ENCODE assay signal across 10 cellular contexts in the genomic region with DNA sequence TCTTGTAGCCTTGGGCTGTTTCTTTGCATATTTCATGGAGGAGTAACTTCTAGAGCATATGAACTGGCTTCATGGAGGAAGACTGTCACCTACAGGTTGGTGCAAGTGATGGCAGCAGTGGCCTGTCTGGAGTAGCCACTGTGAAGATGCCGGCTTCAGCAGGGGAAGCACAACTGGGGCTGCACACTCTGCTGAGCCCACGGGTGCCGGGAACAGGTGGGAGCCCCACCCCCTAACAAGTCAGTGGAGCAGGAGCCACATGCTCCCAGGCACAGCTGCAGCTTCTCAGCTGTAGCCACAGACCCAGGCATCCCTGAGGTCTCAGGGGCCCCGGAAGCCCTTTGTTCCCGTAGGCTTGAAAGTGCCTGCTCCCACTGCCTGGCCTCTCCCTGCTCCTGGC. TPM values are rescaled to one million over a fixed set of nuclear protein-coding genes. Genes with fewer than 3 reads are reported as not detected.
DNase-seq lines count a peak whose midpoint lies in the region; ATAC-seq and TF ChIP-seq lines count a peak whose summit lies in the region.
"Had no signal": no experiment of that assay in that cellular context is flagged by ENCODE, and none has a peak within 500 bp of the region (broad histone marks: within the 10 kb centered on the region; RNA-seq: fewer than 3 reads in every experiment).

No MANE protein-coding gene starts in this region.

- no peak overlapping the region for H3K4me3 Mint-ChIP-seq in WTC11

- no peaks in the 10 kb centered on the region for H3K27me3 Mint-ChIP-seq in WTC11 (ENCODE audit: low read depth)

- TF ChIP-seq CTCF in HFF-Myc (IDR thresholded peaks at IDR 0.05; ENCODE audit: low read depth, low read length, missing control alignments), result peak; percentile 43
- no peak for TF ChIP-seq CTCF in WTC11 (IDR thresholded peaks at IDR 0.05)
- peak; percentile 15 for TF ChIP-seq CTCF in kidney epithelial cell (IDR thresholded peaks at IDR 0.05; ENCODE audit: insufficient read depth, low read length, poor library complexity, severe bottlenecking)

- H3K36me3 Mint-ChIP-seq in WTC11, result no peaks in the 10 kb centered on the region

- no peak overlapping the region for H3K27ac Mint-ChIP-seq in WTC11

- peak; percentile 79 for ATAC-seq in WTC11
- no peak for ATAC-seq in GM18519 (IDR thresholded peaks at IDR 0.05; ENCODE audit: low FRiP score, unreplicated experiment)

- no peaks in the 10 kb centered on the region for H3K27me3 ChIP-seq in kidney epithelial cell (ENCODE audit: control insufficient read depth, insufficient read depth, low read length)
- H3K27me3 ChIP-seq: neutrophil had no signal

- CTCF ChIA-PET in WTC11 (lab: Charles Lee), result interaction anchor here (1.6 kb wide), 1 partner anchor 238 kb away, joined by 3 read pairs; no protein-coding TSS in a partner anchor

- DNase-seq in COLO668 (lab: John Stamatoyannopoulos, UW; ENCODE audit: unreplicated experiment) (peak; percentile 45), HFF-Myc (ENCODE audit: extremely low read depth, low read depth) (no peak), WTC11 (ENCODE audit: low spot score) (peak; percentile 30), kidney epithelial cell (ENCODE audit: low read depth) (no peak), foreskin melanocyte (no peak), NCI-H146 treated with DMSO at 0.1 percent for 48 hours (lab: John Stamatoyannopoulos, UW; ENCODE audit: unreplicated experiment) (no peak)
- no peak for DNase-seq in activated naive CD4-positive, alpha-beta T cell treated with Interleukin-2 at 50 U/mL for 16 hours
- DNase-seq: effector CD4-positive, alpha-beta T cell had no signal

- no peaks in the 10 kb centered on the region for H3K36me3 ChIP-seq in kidney epithelial cell (ENCODE audit: control insufficient read depth, insufficient read depth, low read length)
- H3K36me3 ChIP-seq: neutrophil had no signal

- H3K4me3 ChIP-seq in HFF-Myc (replicated peaks; ENCODE audit: low read depth, low read length), result no peak overlapping the region
- H3K4me3 ChIP-seq in kidney epithelial cell (ENCODE audit: low read depth, low read length), result no peak overlapping the region

- POLR2A ChIA-PET in WTC11 (lab: Charles Lee), result no interaction called here

- H3K4me1 Mint-ChIP-seq in WTC11, result no peaks in the 10 kb centered on the region

- no peaks in the 10 kb centered on the region; the same call in 1 of the 2 replicates for H3K9me3 Mint-ChIP-seq in WTC11

TF ChIP-seq in WTC11, 78 proteins besides CTCF, POLR2A, EP300 and RAD21:
- no peak for TF ChIP-seq CBFB (CRISPR knock-in tag; IDR thresholded peaks at IDR 0.05; ENCODE audit: low read depth)
- TF ChIP-seq, protein P1, sequence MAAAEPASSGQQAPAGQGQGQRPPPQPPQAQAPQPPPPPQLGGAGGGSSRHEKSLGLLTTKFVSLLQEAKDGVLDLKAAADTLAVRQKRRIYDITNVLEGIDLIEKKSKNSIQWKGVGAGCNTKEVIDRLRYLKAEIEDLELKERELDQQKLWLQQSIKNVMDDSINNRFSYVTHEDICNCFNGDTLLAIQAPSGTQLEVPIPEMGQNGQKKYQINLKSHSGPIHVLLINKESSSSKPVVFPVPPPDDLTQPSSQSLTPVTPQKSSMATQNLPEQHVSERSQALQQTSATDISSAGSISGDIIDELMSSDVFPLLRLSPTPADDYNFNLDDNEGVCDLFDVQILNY (CRISPR knock-in tag; IDR thresholded peaks at IDR 0.05), result no peak
- no peak for TF ChIP-seq ETV6 (CRISPR knock-in tag; IDR thresholded peaks at IDR 0.05)
- TF ChIP-seq RORB (CRISPR knock-in tag; IDR thresholded peaks at IDR 0.05), result no peak
- TF ChIP-seq, protein P2, sequence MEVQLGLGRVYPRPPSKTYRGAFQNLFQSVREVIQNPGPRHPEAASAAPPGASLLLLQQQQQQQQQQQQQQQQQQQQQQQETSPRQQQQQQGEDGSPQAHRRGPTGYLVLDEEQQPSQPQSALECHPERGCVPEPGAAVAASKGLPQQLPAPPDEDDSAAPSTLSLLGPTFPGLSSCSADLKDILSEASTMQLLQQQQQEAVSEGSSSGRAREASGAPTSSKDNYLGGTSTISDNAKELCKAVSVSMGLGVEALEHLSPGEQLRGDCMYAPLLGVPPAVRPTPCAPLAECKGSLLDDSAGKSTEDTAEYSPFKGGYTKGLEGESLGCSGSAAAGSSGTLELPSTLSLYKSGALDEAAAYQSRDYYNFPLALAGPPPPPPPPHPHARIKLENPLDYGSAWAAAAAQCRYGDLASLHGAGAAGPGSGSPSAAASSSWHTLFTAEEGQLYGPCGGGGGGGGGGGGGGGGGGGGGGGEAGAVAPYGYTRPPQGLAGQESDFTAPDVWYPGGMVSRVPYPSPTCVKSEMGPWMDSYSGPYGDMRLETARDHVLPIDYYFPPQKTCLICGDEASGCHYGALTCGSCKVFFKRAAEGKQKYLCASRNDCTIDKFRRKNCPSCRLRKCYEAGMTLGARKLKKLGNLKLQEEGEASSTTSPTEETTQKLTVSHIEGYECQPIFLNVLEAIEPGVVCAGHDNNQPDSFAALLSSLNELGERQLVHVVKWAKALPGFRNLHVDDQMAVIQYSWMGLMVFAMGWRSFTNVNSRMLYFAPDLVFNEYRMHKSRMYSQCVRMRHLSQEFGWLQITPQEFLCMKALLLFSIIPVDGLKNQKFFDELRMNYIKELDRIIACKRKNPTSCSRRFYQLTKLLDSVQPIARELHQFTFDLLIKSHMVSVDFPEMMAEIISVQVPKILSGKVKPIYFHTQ (CRISPR knock-in tag; IDR thresholded peaks at IDR 0.05), result no peak
- no peak for TF ChIP-seq RELA (CRISPR knock-in tag; IDR thresholded peaks at IDR 0.05; ENCODE audit: borderline replicate concordance)

RNA-seq across cellular contexts. Expression of a gene that starts 43.2 kb away (rescaled TPM):
- total RNA-seq in WTC11 (2021) (not detected in 3 replicates), kidney epithelial cell (not detected in 2 replicates)

Comparison
In these comparisons a context has a peak if more than half of its experiments do, and no peak if none do; other contexts are left out.
1. DNase-seq: peak in COLO668 (single experiment) and WTC11 (single experiment); none in HFF-Myc (single experiment), kidney epithelial cell (single experiment), activated naive CD4-positive, alpha-beta T cell treated with Interleukin-2 at 50 U/mL for 16 hours (single experiment), foreskin melanocyte (single experiment) and NCI-H146 treated with DMSO at 0.1 percent for 48 hours (single experiment).